Comparison of ENCODE assay signal across 33 cellular contexts in genomic region chr5:169398515-169398914, GRCh38.
"Had no signal": no experiment of that assay in that cellular context is flagged by ENCODE, and none has a peak within 500 bp of the region (broad histone marks: within the 10 kb centered on the region; RNA-seq: fewer than 3 reads in every experiment).

No MANE protein-coding gene starts in this region.

- DNase-seq: Kasumi-1, MG63, MM.1S, MV-4-11, NCI-H1048, NCI-H1092, NCI-H1092 treated with DMSO at 0.1 percent for 48 hours, NCI-H1105, NCI-H1105 treated with DMSO at 0.1 percent for 48 hours, NCI-H1417, NCI-H1417 treated with DMSO at 0.1 percent for 48 hours, NCI-H1436, NCI-H1436 treated with DMSO at 0.1 percent for 48 hours, NCI-H146, NCI-H1694, NCI-H1694 treated with DMSO at 0.1 percent for 48 hours, NCI-H187, NCI-H187 treated with DMSO at 0.1 percent for 48 hours, NCI-H1930, NCI-H2029, NCI-H2029 treated with DMSO at 0.1 percent for 48 hours, NCI-H2081, NCI-H2081 treated with DMSO at 0.1 percent for 48 hours, NCI-H2107, NCI-H2171, NCI-H2171 treated with DMSO at 0.1 percent for 48 hours, NCI-H2227 treated with DMSO at 0.1 percent for 48 hours, NCI-H226, NCI-H345, NCI-H446, NCI-H446 treated with DMSO at 0.1 percent for 48 hours, NCI-H510A had no signal

- H3K4me3 ChIP-seq: MG63 had no signal

- H3K36me3 ChIP-seq: MG63 had no signal

- H3K27me3 ChIP-seq: MG63 had no signal

- H3K27ac ChIP-seq: KMS-11 had no signal

- H3K4me2 ChIP-seq: KMS-11 had no signal

- H3K9ac ChIP-seq: KMS-11 had no signal
